25 cellular contexts compared by ENCODE assay signal in genomic region chr16:89017543-89017942, GRCh38. TPM values are rescaled to one million over a fixed set of nuclear protein-coding genes. Genes with fewer than 3 reads are reported as not detected.
DNase-seq lines count a peak whose midpoint lies in the region; ATAC-seq, FAIRE-seq and TF ChIP-seq lines count a peak whose summit lies in the region.
"Had no signal": no experiment of that assay in that cellular context is flagged by ENCODE, and none has a peak within 500 bp of the region (broad histone marks: within the 10 kb centered on the region; RNA-seq: fewer than 3 reads in every experiment).

No MANE protein-coding gene starts in this region.

- TF ChIP-seq CTCF in natural killer cell (IDR thresholded peaks at IDR 0.05) (no peak), astrocyte (IDR thresholded peaks at IDR 0.05; ENCODE audit: insufficient read depth, low read depth, low read length) (no peak), mucosa of descending colon (IDR thresholded peaks at IDR 0.05) (no peak)

- H3K27ac Mint-ChIP-seq in natural killer cell treated with Interleukin-12 subunit alpha and Interleukin-12 subunit beta and Interleukin-15 and Interleukin-18, amount 100 ng/mL, for 72 hours = no peak overlapping the region
- H3K27ac Mint-ChIP-seq in natural killer cell = no peak overlapping the region
- peak overlapping the region; percentile 88 for H3K27ac Mint-ChIP-seq in astrocyte (ENCODE audit: unreplicated experiment)
- H3K27ac Mint-ChIP-seq: B cell had no signal

- no peaks in the 10 kb centered on the region for H4K20me1 ChIP-seq in astrocyte (ENCODE audit: insufficient read depth, low read length)

- no peak overlapping the region for H3K9ac ChIP-seq in astrocyte (ENCODE audit: low read length)

- FAIRE-seq in astrocyte (lab: Jason Lieb, UNC) = no peak
- FAIRE-seq in RCC 7860 (lab: Jason Lieb, UNC) = no peak

- H3K36me3 ChIP-seq in astrocyte (ENCODE audit: insufficient read depth, low read length) (no peaks in the 10 kb centered on the region), mucosa of descending colon (ENCODE audit: low read depth) (no peaks in the 10 kb centered on the region)

- no peak overlapping the region for H2AFZ ChIP-seq in astrocyte (ENCODE audit: low read depth, low read length)

- intact Hi-C loops in natural killer cell (cut with micrococcal nuclease) = no loop called here
- intact Hi-C loops in mucosa of descending colon (cut with DNase I, micrococcal nuclease) = no loop called here

- no peaks in the 10 kb centered on the region for H3K4me1 ChIP-seq in astrocyte (ENCODE audit: insufficient read depth, low read length)
- no peaks in the 10 kb centered on the region for H3K4me1 ChIP-seq in mucosa of descending colon (ENCODE audit: low read depth)

- H3K4me3 Mint-ChIP-seq in natural killer cell treated with Interleukin-12 subunit alpha and Interleukin-12 subunit beta and Interleukin-15 and Interleukin-18, amount 100 ng/mL, for 72 hours = no peak overlapping the region
- H3K4me3 Mint-ChIP-seq in natural killer cell = no peak overlapping the region
- H3K4me3 Mint-ChIP-seq in astrocyte (ENCODE audit: unreplicated experiment) = no peak overlapping the region
- H3K4me3 Mint-ChIP-seq: B cell had no signal

- DNase-seq in natural killer cell treated with Interleukin-12 subunit alpha and Interleukin-12 subunit beta and Interleukin-15 and Interleukin-18, amount 100 ng/mL, for 72 hours (ENCODE audit: low spot score) = peak; percentile 58
- DNase-seq in natural killer cell (no peak), astrocyte (ENCODE audit: low read depth) (no peak), mucosa of descending colon (peak in 2 of 3 donors; percentile 7 to 10), NCI-H345 (lab: John Stamatoyannopoulos, UW) (no peak), RCC 7860 (ENCODE audit: low spot score) (no peak), HuH-7.5 (ENCODE audit: low spot score) (no peak)
- DNase-seq: Calu3; Karpas-422; NCI-H1105; NCI-H146; NCI-H1930; NCI-H2107; NCI-H446 treated with DMSO at 0.1 percent for 48 hours; NCI-H526; NCI-H82; NK-92 treated with Interleukin-12 subunit alpha and Interleukin-12 subunit beta, amount 100 ng/mL, for 24 hours; PC-3; RPMI8226; SIG-M5 had no signal

- H3K4me2 ChIP-seq in astrocyte (ENCODE audit: low read length) = no peak overlapping the region

- peaks cover 11 to 23% of the 10 kb centered on the region in 2 donors for H3K4me1 Mint-ChIP-seq in natural killer cell treated with Interleukin-12 subunit alpha and Interleukin-12 subunit beta and Interleukin-15 and Interleukin-18, amount 100 ng/mL, for 72 hours (ENCODE audit: low read depth in 2 of 2)
- H3K4me1 Mint-ChIP-seq in natural killer cell (peaks cover 0 to 7% of the 10 kb centered on the region in 2 donors), astrocyte (ENCODE audit: low read depth, unreplicated experiment) (peaks cover 8% of the 10 kb centered on the region)
- H3K4me1 Mint-ChIP-seq: B cell had no signal

- no peaks in the 10 kb centered on the region for H3K79me2 ChIP-seq in astrocyte (ENCODE audit: insufficient read depth, low read length)

- H3K27me3 Mint-ChIP-seq in natural killer cell treated with Interleukin-12 subunit alpha and Interleukin-12 subunit beta and Interleukin-15 and Interleukin-18, amount 100 ng/mL, for 72 hours = peaks cover 10 to 13% of the 10 kb centered on the region in 2 donors
- H3K27me3 Mint-ChIP-seq in natural killer cell (ENCODE audit: low read depth in 2 of 2) (peaks cover 4 to 7% of the 10 kb centered on the region in 2 donors), astrocyte (ENCODE audit: low read depth, unreplicated experiment) (peaks cover 18% of the 10 kb centered on the region)

- H3K4me3 ChIP-seq in astrocyte (ENCODE audit: insufficient read depth, low read depth, low read length) = no peak overlapping the region
- H3K4me3 ChIP-seq in mucosa of descending colon = no peak overlapping the region
- H3K4me3 ChIP-seq: SK-N-MC had no signal

- H3K27me3 ChIP-seq in astrocyte (ENCODE audit: insufficient read depth, low read length) = peaks cover 6% of the 10 kb centered on the region

- peaks cover 7% of the 10 kb centered on the region for H3K36me3 Mint-ChIP-seq in natural killer cell treated with Interleukin-12 subunit alpha and Interleukin-12 subunit beta and Interleukin-15 and Interleukin-18, amount 100 ng/mL, for 72 hours
- no peaks in the 10 kb centered on the region for H3K36me3 Mint-ChIP-seq in natural killer cell
- no peaks in the 10 kb centered on the region for H3K36me3 Mint-ChIP-seq in astrocyte (ENCODE audit: low read depth, unreplicated experiment)

- H3K9me3 Mint-ChIP-seq in natural killer cell treated with Interleukin-12 subunit alpha and Interleukin-12 subunit beta and Interleukin-15 and Interleukin-18, amount 100 ng/mL, for 72 hours = peaks cover 2% of the 10 kb centered on the region
- no peaks in the 10 kb centered on the region for H3K9me3 Mint-ChIP-seq in natural killer cell
- H3K9me3 Mint-ChIP-seq in astrocyte (ENCODE audit: unreplicated experiment) = peaks cover 12% of the 10 kb centered on the region

- H3K9me3 ChIP-seq in astrocyte (ENCODE audit: insufficient read depth, low read depth, low read length) = peaks cover 3% of the 10 kb centered on the region
- no peaks in the 10 kb centered on the region for H3K9me3 ChIP-seq in mucosa of descending colon

- H3K27ac ChIP-seq in astrocyte (ENCODE audit: low read depth, low read length) = no peak overlapping the region
- H3K27ac ChIP-seq: C4-2B, SK-N-MC had no signal

- no peak for ATAC-seq in natural killer cell treated with Interleukin-12 subunit alpha and Interleukin-12 subunit beta and Interleukin-15 and Interleukin-18, amount 100 ng/mL, for 72 hours
- ATAC-seq in natural killer cell (no peak), mucosa of descending colon (no peak)
- ATAC-seq: HCT116, PC-3 had no signal

RNA-seq across cellular contexts. Expression of gene CBFA2T3, which starts 40.5 kb away (rescaled TPM):
- total RNA-seq in natural killer cell treated with Interleukin-12 subunit alpha and Interleukin-12 subunit beta and Interleukin-15 and Interleukin-18, amount 100 ng/mL, for 72 hours = 1 to 10 TPM; 2.3 to 2.9 TPM
- 1 to 10 TPM; 2.5 to 7.8 (median 4.2) TPM for total RNA-seq in natural killer cell
- 2.2 and 2.4 TPM in 2 replicates for total RNA-seq in astrocyte
- 10 to 100 TPM in 1 of 3 donors, 1 to 10 TPM in 2; 6.9 to 12.8 (median 8.4) TPM for total RNA-seq in mucosa of descending colon
- total RNA-seq: Calu3, H4, PC-3 had no signal

Comparison
In these comparisons a context has a peak if more than half of its experiments do, and no peak if none do; other contexts are left out.
1. DNase-seq: peak in natural killer cell treated with Interleukin-12 subunit alpha and Interleukin-12 subunit beta and Interleukin-15 and Interleukin-18, amount 100 ng/mL, for 72 hours (single experiment) and mucosa of descending colon (2 of 3); none in natural killer cell (single experiment), astrocyte (single experiment), NCI-H345 (single experiment), RCC 7860 (single experiment) and HuH-7.5 (single experiment).